8 cellular contexts compared by ENCODE assay signal in the genomic region with DNA sequence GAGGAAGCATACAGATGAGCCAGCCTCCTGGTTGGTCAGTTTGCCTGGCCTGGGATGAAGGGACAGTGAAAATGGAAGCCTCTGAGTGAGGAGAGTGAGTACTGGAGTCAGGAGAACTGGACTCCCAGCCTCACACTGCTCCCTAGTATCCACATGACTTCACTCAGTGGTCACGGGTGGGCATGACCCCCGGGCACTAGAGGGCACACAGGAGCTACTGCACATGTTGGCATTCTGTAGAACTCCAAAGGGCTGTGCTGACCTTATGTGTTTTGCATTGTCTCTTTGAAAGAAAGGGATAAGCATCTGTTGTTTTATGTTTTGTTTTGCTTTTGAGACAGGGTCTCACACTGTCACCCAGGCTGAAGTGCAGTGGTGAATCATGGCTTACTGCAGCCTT. TPM values are rescaled to one million over a fixed set of nuclear protein-coding genes. Genes with fewer than 3 reads are reported as not detected.
DNase-seq lines count a peak whose midpoint lies in the region; ATAC-seq and TF ChIP-seq lines count a peak whose summit lies in the region.

No MANE protein-coding gene starts in this region.

- ATAC-seq in SK-N-SH treated with all-trans-retinoic acid at 6 μM for 48 hours = peak; percentile 69; the same call in 2 of the 3 replicates
- no peak for ATAC-seq in GM18505 (IDR thresholded peaks at IDR 0.05; ENCODE audit: unreplicated experiment)
- ATAC-seq in gastrocnemius medialis = no peak

- no peak overlapping the region for H3K4me3 ChIP-seq in ascending aorta
- no peak overlapping the region for H3K4me3 ChIP-seq in gastrocnemius medialis

- TF ChIP-seq CTCF in ascending aorta (IDR thresholded peaks at IDR 0.05) = no peak
- TF ChIP-seq CTCF in gastrocnemius medialis (IDR thresholded peaks at IDR 0.05 in 4 of 5, conservative IDR thresholded peaks at IDR 0.05 in 1 of 5) = no peak

- intact Hi-C loops in ascending aorta (cut with DNase I) = no loop called here
- intact Hi-C loops in gastrocnemius medialis (cut with DNase I; ENCODE audit: low total_unique reads) = no loop called here

- DNase-seq in DMS 273 (lab: John Stamatoyannopoulos, UW; ENCODE audit: unreplicated experiment) = peak; percentile 58
- DNase-seq in DMS 273 treated with DMSO at 0.1 percent for 48 hours (lab: John Stamatoyannopoulos, UW) = no peak
- peak; percentile 37 for DNase-seq in central memory CD4-positive, alpha-beta T cell
- DNase-seq in putamen (ENCODE audit: low spot score) = peak; percentile 74
- no peak for DNase-seq in ascending aorta (ENCODE audit: low spot score in 2 of 2)
- no peak for DNase-seq in gastrocnemius medialis

- H3K27me3 ChIP-seq in ascending aorta (no peaks in the 10 kb centered on the region), gastrocnemius medialis (no peaks in the 10 kb centered on the region)

- TF ChIP-seq POLR2A in GM18505 (IDR thresholded peaks at IDR 0.05; ENCODE audit: borderline replicate concordance, extremely low read depth, insufficient read depth, insufficient read length) (no peak), gastrocnemius medialis (IDR thresholded peaks at IDR 0.05) (no peak)

- no peaks in the 10 kb centered on the region for H3K36me3 ChIP-seq in ascending aorta
- no peaks in the 10 kb centered on the region for H3K36me3 ChIP-seq in gastrocnemius medialis

- H3K9me3 ChIP-seq in ascending aorta (no peaks in the 10 kb centered on the region), gastrocnemius medialis (no peaks in the 10 kb centered on the region)

- in situ Hi-C loops in gastrocnemius medialis (cut with MboI; ENCODE audit: low sequenced_read_pairs in 4 of 4) = no loop called here

- peaks cover 0 to 6% of the 10 kb centered on the region in 2 donors for H3K4me1 ChIP-seq in ascending aorta
- no peaks in the 10 kb centered on the region for H3K4me1 ChIP-seq in gastrocnemius medialis

- H3K27ac ChIP-seq in ascending aorta (no peak overlapping the region), gastrocnemius medialis (no peak overlapping the region)

TF ChIP-seq in SK-N-SH treated with all-trans-retinoic acid at 6 μM for 48 hours, 23 proteins besides CTCF, POLR2A, EP300 and RAD21:
- no peak for TF ChIP-seq RARB (CRISPR knock-in tag; IDR thresholded peaks at IDR 0.05)
- TF ChIP-seq ZNF8 (CRISPR knock-in tag; IDR thresholded peaks at IDR 0.05) = no peak
- TF ChIP-seq SNAI2 (CRISPR knock-in tag; IDR thresholded peaks at IDR 0.05) = no peak
- no peak for TF ChIP-seq ZC3H10 (CRISPR knock-in tag; IDR thresholded peaks at IDR 0.05)
- TF ChIP-seq, protein P1, sequence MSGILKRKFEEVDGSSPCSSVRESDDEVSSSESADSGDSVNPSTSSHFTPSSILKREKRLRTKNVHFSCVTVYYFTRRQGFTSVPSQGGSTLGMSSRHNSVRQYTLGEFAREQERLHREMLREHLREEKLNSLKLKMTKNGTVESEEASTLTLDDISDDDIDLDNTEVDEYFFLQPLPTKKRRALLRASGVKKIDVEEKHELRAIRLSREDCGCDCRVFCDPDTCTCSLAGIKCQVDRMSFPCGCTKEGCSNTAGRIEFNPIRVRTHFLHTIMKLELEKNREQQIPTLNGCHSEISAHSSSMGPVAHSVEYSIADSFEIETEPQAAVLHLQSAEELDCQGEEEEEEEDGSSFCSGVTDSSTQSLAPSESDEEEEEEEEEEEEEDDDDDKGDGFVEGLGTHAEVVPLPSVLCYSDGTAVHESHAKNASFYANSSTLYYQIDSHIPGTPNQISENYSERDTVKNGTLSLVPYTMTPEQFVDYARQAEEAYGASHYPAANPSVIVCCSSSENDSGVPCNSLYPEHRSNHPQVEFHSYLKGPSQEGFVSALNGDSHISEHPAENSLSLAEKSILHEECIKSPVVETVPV (CRISPR knock-in tag; IDR thresholded peaks at IDR 0.05) = no peak
- TF ChIP-seq TCF4 (CRISPR knock-in tag; IDR thresholded peaks at IDR 0.05; ENCODE audit: borderline replicate concordance) = no peak
- TF ChIP-seq TSHZ2 (CRISPR knock-in tag; IDR thresholded peaks at IDR 0.05) = no peak
- TF ChIP-seq PATZ1 (CRISPR knock-in tag; IDR thresholded peaks at IDR 0.05; ENCODE audit: borderline replicate concordance) = no peak
- TF ChIP-seq ZNF565 (CRISPR knock-in tag; conservative IDR thresholded peaks at IDR 0.05; ENCODE audit: low read depth) = no peak
- TF ChIP-seq, protein P2, sequence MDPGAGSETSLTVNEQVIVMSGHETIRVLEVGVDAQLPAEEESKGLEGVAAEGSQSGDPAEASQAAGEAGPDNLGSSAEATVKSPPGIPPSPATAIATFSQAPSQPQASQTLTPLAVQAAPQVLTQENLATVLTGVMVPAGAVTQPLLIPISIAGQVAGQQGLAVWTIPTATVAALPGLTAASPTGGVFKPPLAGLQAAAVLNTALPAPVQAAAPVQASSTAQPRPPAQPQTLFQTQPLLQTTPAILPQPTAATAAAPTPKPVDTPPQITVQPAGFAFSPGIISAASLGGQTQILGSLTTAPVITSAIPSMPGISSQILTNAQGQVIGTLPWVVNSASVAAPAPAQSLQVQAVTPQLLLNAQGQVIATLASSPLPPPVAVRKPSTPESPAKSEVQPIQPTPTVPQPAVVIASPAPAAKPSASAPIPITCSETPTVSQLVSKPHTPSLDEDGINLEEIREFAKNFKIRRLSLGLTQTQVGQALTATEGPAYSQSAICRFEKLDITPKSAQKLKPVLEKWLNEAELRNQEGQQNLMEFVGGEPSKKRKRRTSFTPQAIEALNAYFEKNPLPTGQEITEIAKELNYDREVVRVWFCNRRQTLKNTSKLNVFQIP (CRISPR knock-in tag; IDR thresholded peaks at IDR 0.05; ENCODE audit: borderline replicate concordance, low read depth) = no peak

RNA-seq across cellular contexts. Expression of gene NCAPH, which starts 23.7 kb away (rescaled TPM):
- not detected for total RNA-seq in ascending aorta
- total RNA-seq in gastrocnemius medialis = 1 to 10 TPM in 1 of 4 donors, under 1 TPM in 3; 0.38 to 2.1 (median 0.54) TPM

RNA-seq across cellular contexts. Expression of gene ITPRIPL1, which starts 34.2 kb away (rescaled TPM):
- total RNA-seq in ascending aorta (14.5 TPM), gastrocnemius medialis (1 to 10 TPM in 1 of 4 donors, under 1 TPM in 2, not detected in 1; 0.75 to 2.1 (median 0.82) TPM)

RNA-seq across cellular contexts. Expression of gene SNRNP200, which starts 54.0 kb away (rescaled TPM):
- total RNA-seq in ascending aorta (57.4 TPM), gastrocnemius medialis (10 to 100 TPM; 51.1 to 89.8 (median 67.4) TPM)

Comparison
In these comparisons a context has a peak if more than half of its experiments do, and no peak if none do; other contexts are left out.
1. DNase-seq: peak in DMS 273 (single experiment), central memory CD4-positive, alpha-beta T cell (single experiment) and putamen (single experiment); none in DMS 273 treated with DMSO at 0.1 percent for 48 hours (single experiment), ascending aorta (0 of 2) and gastrocnemius medialis (0 of 2).